ENCODE assay signal across 39 cellular contexts in genomic region chr15:99082798-99083197, GRCh38.
"Had no signal": no experiment of that assay in that cellular context is flagged by ENCODE, and none has a peak within 500 bp of the region (broad histone marks: within the 10 kb centered on the region; RNA-seq: fewer than 3 reads in every experiment).

No MANE protein-coding gene starts in this region.

- H3K27ac ChIP-seq: adrenal gland, ascending aorta, body of pancreas, brain microvascular endothelial cell, breast epithelium, cardiac muscle cell had no signal

- H3K9me3 Mint-ChIP-seq: activated naive CD4-positive, alpha-beta T cell treated with anti-CD3 and anti-CD28 coated beads for 36 hours; activated naive CD4-positive, alpha-beta T cell treated with anti-CD3 and anti-CD28 coated beads, Interleukin-2, amount 10 ng/mL, durations not matched to agents 7 days and 5 days; activated naive CD4-positive, alpha-beta T cell treated with anti-CD3 and anti-CD28 coated beads, Interleukin-2, amount 50 U/mL, for 24 hours; activated naive CD4-positive, alpha-beta T cell treated with anti-CD3 and anti-CD28 coated beads, Interleukin-2, amount 50 U/mL, for 72 hours; activated naive CD8-positive, alpha-beta T cell treated with anti-CD3 and anti-CD28 coated beads, Interleukin-2, amount 10 ng/mL, durations not matched to agents 7 days and 5 days; activated T-cell treated with anti-CD3 and anti-CD28 coated beads, Interleukin-2, amount 50 U/mL, for 4 hours; activated T-cell treated with anti-CD3 and anti-CD28 coated beads, Interleukin-2, amount 50 U/mL, for 72 hours; activated T-helper 1 cell treated with anti-CD3 and anti-CD28 coated beads, Interleukin-12 subunit alpha, Interleukin-12 subunit beta, Interleukin-2, Interleukin-4 antibody, amounts not matched to agents 30 ng/mL and 10 ng/mL and 1 ng/mL, durations not matched to agents 14 hours and 24 hours and 36 hours; activated T-helper 17 cell treated with anti-CD3 and anti-CD28 coated beads, Interleukin-2, amount 50 U/mL, for 72 hours; activated T-helper 2 cell treated with anti-CD3 and anti-CD28 coated beads, Interferon-gamma antibody, Interleukin-2, Interleukin-4, amounts not matched to agents 10 μg/mL and 5 μg/mL and 100 μg/mL, durations not matched to agents 14 hours and 24 hours and 36 hours; central memory CD8-positive, alpha-beta T cell had no signal

- H3K36me3 ChIP-seq: adrenal gland, ascending aorta, brain microvascular endothelial cell, breast epithelium, cardiac muscle cell had no signal

- H3K9me3 ChIP-seq: adrenal gland, ascending aorta, body of pancreas, breast epithelium had no signal

- H3K27me3 ChIP-seq: adrenal gland, ascending aorta, body of pancreas, brain microvascular endothelial cell, breast epithelium, cardiac muscle cell had no signal

- H3K4me1 Mint-ChIP-seq: activated naive CD4-positive, alpha-beta T cell treated with anti-CD3 and anti-CD28 coated beads, Interleukin-2, amount 10 ng/mL, durations not matched to agents 7 days and 5 days; activated naive CD4-positive, alpha-beta T cell treated with anti-CD3 and anti-CD28 coated beads, Interleukin-2, amount 50 U/mL, for 24 hours; activated naive CD8-positive, alpha-beta T cell treated with anti-CD3 and anti-CD28 coated beads for 36 hours; activated naive CD8-positive, alpha-beta T cell treated with anti-CD3 and anti-CD28 coated beads, Interleukin-2, amount 10 ng/mL, durations not matched to agents 7 days and 5 days; activated naive CD8-positive, alpha-beta T cell treated with anti-CD3 and anti-CD28 coated beads, Interleukin-2, amount 50 U/mL, for 24 hours; activated T-helper 17 cell treated with anti-CD3 and anti-CD28 coated beads, Interleukin-2, amount 50 U/mL, for 72 hours; brain; central memory CD8-positive, alpha-beta T cell had no signal

- DNase-seq: activated effector memory CD4-positive, alpha-beta T cell treated with anti-CD3 and anti-CD28 coated beads, Interleukin-2, amount 50 U/mL, for 16 hours; activated effector memory CD4-positive, alpha-beta T cell treated with Interleukin-2 at 50 U/mL for 16 hours; activated gamma-delta T cell; activated gamma-delta T cell treated with Interleukin-2 at 50 U/mL for 16 hours; activated naive CD4-positive, alpha-beta T cell; activated naive CD4-positive, alpha-beta T cell treated with anti-CD3 and anti-CD28 coated beads for 36 hours; activated naive CD4-positive, alpha-beta T cell treated with anti-CD3 and anti-CD28 coated beads, Interleukin-2, amount 10 ng/mL, durations not matched to agents 7 days and 5 days; activated naive CD4-positive, alpha-beta T cell treated with anti-CD3 and anti-CD28 coated beads, Interleukin-2, amount 50 U/mL, for 16 hours; activated naive CD4-positive, alpha-beta T cell treated with Interleukin-2 at 50 U/mL for 16 hours; activated naive CD8-positive, alpha-beta T cell treated with anti-CD3 and anti-CD28 coated beads for 36 hours; activated naive CD8-positive, alpha-beta T cell treated with anti-CD3 and anti-CD28 coated beads, Interleukin-2, amount 10 ng/mL, durations not matched to agents 7 days and 5 days; activated naive CD8-positive, alpha-beta T cell treated with anti-CD3 and anti-CD28 coated beads, Interleukin-2, amount 50 U/mL, for 24 hours; activated T-cell treated with anti-CD3 and anti-CD28 coated beads, Interleukin-2, amount 50 U/mL, for 24 hours; activated T-cell treated with anti-CD3 and anti-CD28 coated beads, Interleukin-2, amount 50 U/mL, for 4 hours; activated T-cell treated with anti-CD3 and anti-CD28 coated beads, Interleukin-2, amount 50 U/mL, for 48 hours; activated T-cell treated with anti-CD3 and anti-CD28 coated beads, Interleukin-2, amount 50 U/mL, for 72 hours; adrenal gland; amniotic stem cell; amygdala; anterior cingulate cortex; aorta; body of pancreas; brain microvascular endothelial cell; caudate nucleus; central memory CD4-positive, alpha-beta T cell; cerebellar nuclear complex had no signal

- H3K27ac Mint-ChIP-seq: activated naive CD4-positive, alpha-beta T cell treated with anti-CD3 and anti-CD28 coated beads for 36 hours; activated naive CD4-positive, alpha-beta T cell treated with anti-CD3 and anti-CD28 coated beads, Interleukin-2, amount 10 ng/mL, durations not matched to agents 7 days and 5 days; activated naive CD4-positive, alpha-beta T cell treated with anti-CD3 and anti-CD28 coated beads, Interleukin-2, amount 50 U/mL, for 24 hours; activated naive CD4-positive, alpha-beta T cell treated with anti-CD3 and anti-CD28 coated beads, Interleukin-2, amount 50 U/mL, for 72 hours; activated naive CD8-positive, alpha-beta T cell; activated naive CD8-positive, alpha-beta T cell treated with anti-CD3 and anti-CD28 coated beads for 36 hours; activated naive CD8-positive, alpha-beta T cell treated with anti-CD3 and anti-CD28 coated beads, Interleukin-2, amount 10 ng/mL, durations not matched to agents 7 days and 5 days; activated naive CD8-positive, alpha-beta T cell treated with anti-CD3 and anti-CD28 coated beads, Interleukin-2, amount 50 U/mL, for 24 hours; activated T-cell treated with anti-CD3 and anti-CD28 coated beads, Interleukin-2, amount 50 U/mL, for 24 hours; activated T-cell treated with anti-CD3 and anti-CD28 coated beads, Interleukin-2, amount 50 U/mL, for 72 hours; activated T-helper 1 cell treated with anti-CD3 and anti-CD28 coated beads, Interleukin-12 subunit alpha, Interleukin-12 subunit beta, Interleukin-2, Interleukin-4 antibody, amounts not matched to agents 30 ng/mL and 10 ng/mL and 1 ng/mL, durations not matched to agents 14 hours and 24 hours and 36 hours; activated T-helper 17 cell treated with anti-CD3 and anti-CD28 coated beads, Interleukin-2, amount 50 U/mL, for 72 hours; activated T-helper 2 cell treated with anti-CD3 and anti-CD28 coated beads, Interferon-gamma antibody, Interleukin-2, Interleukin-4, amounts not matched to agents 10 μg/mL and 5 μg/mL and 100 μg/mL, durations not matched to agents 14 hours and 24 hours and 36 hours; brain had no signal

- H3K36me3 Mint-ChIP-seq: activated naive CD4-positive, alpha-beta T cell treated with anti-CD3 and anti-CD28 coated beads, Interleukin-2, amount 10 ng/mL, durations not matched to agents 7 days and 5 days; activated naive CD4-positive, alpha-beta T cell treated with anti-CD3 and anti-CD28 coated beads, Interleukin-2, amount 50 U/mL, for 24 hours; activated naive CD4-positive, alpha-beta T cell treated with anti-CD3 and anti-CD28 coated beads, Interleukin-2, amount 50 U/mL, for 72 hours; activated naive CD8-positive, alpha-beta T cell; activated naive CD8-positive, alpha-beta T cell treated with anti-CD3 and anti-CD28 coated beads for 36 hours; activated naive CD8-positive, alpha-beta T cell treated with anti-CD3 and anti-CD28 coated beads, Interleukin-2, amount 10 ng/mL, durations not matched to agents 7 days and 5 days; brain had no signal

- H3K4me3 ChIP-seq: adrenal gland, ascending aorta, body of pancreas, breast epithelium, cardiac muscle cell had no signal

- H3K4me1 ChIP-seq: adrenal gland, ascending aorta, body of pancreas, breast epithelium had no signal

- H3K4me3 Mint-ChIP-seq: activated naive CD4-positive, alpha-beta T cell treated with anti-CD3 and anti-CD28 coated beads for 36 hours; activated naive CD4-positive, alpha-beta T cell treated with anti-CD3 and anti-CD28 coated beads, Interleukin-2, amount 10 ng/mL, durations not matched to agents 7 days and 5 days; activated naive CD4-positive, alpha-beta T cell treated with anti-CD3 and anti-CD28 coated beads, Interleukin-2, amount 50 U/mL, for 24 hours; activated naive CD8-positive, alpha-beta T cell; activated naive CD8-positive, alpha-beta T cell treated with anti-CD3 and anti-CD28 coated beads for 36 hours; activated naive CD8-positive, alpha-beta T cell treated with anti-CD3 and anti-CD28 coated beads, Interleukin-2, amount 10 ng/mL, durations not matched to agents 7 days and 5 days; activated naive CD8-positive, alpha-beta T cell treated with anti-CD3 and anti-CD28 coated beads, Interleukin-2, amount 50 U/mL, for 24 hours; activated T-cell treated with anti-CD3 and anti-CD28 coated beads, Interleukin-2, amount 50 U/mL, for 24 hours; activated T-cell treated with anti-CD3 and anti-CD28 coated beads, Interleukin-2, amount 50 U/mL, for 4 hours; activated T-cell treated with anti-CD3 and anti-CD28 coated beads, Interleukin-2, amount 50 U/mL, for 72 hours; activated T-helper 1 cell treated with anti-CD3 and anti-CD28 coated beads, Interleukin-12 subunit alpha, Interleukin-12 subunit beta, Interleukin-2, Interleukin-4 antibody, amounts not matched to agents 30 ng/mL and 10 ng/mL and 1 ng/mL, durations not matched to agents 14 hours and 24 hours and 36 hours; activated T-helper 17 cell treated with anti-CD3 and anti-CD28 coated beads, Interleukin-2, amount 50 U/mL, for 72 hours; brain; central memory CD8-positive, alpha-beta T cell had no signal

- FAIRE-seq: astrocyte, bronchial epithelial cell had no signal

- ATAC-seq: activated naive CD4-positive, alpha-beta T cell treated with anti-CD3 and anti-CD28 coated beads, Interleukin-2, amount 50 U/mL, for 72 hours; activated naive CD8-positive, alpha-beta T cell treated with anti-CD3 and anti-CD28 coated beads, Interleukin-2, amount 50 U/mL, for 24 hours; activated T-cell treated with anti-CD3 and anti-CD28 coated beads, Interleukin-2, amount 50 U/mL, for 4 hours; activated T-cell treated with anti-CD3 and anti-CD28 coated beads, Interleukin-2, amount 50 U/mL, for 72 hours; activated T-helper 17 cell treated with anti-CD3 and anti-CD28 coated beads, Interleukin-2, amount 50 U/mL, for 72 hours; body of pancreas had no signal
